14 cellular contexts compared by ENCODE assay signal in genomic region chr7:47355684-47356083, GRCh38.
"Had no signal": no experiment of that assay in that cellular context is flagged by ENCODE, and none has a peak within 500 bp of the region (broad histone marks: within the 10 kb centered on the region; RNA-seq: fewer than 3 reads in every experiment).

No MANE protein-coding gene starts in this region.

- FAIRE-seq: islet of Langerhans had no signal

- ATAC-seq: activated CD8-positive, alpha-beta T cell treated with anti-CD3 and anti-CD28 coated beads for 36 hours; naive thymus-derived CD8-positive, alpha-beta T cell had no signal

- H3K36me3 Mint-ChIP-seq: naive thymus-derived CD8-positive, alpha-beta T cell had no signal

- H3K9me3 Mint-ChIP-seq: activated CD8-positive, alpha-beta T cell treated with anti-CD3 and anti-CD28 coated beads for 36 hours; activated T-helper 1 cell treated with anti-CD3 and anti-CD28 coated beads, Interleukin-12 subunit alpha, Interleukin-12 subunit beta, Interleukin-2, Interleukin-4 antibody, amounts not matched to agents 30 ng/mL and 10 ng/mL and 1 ng/mL, durations not matched to agents 14 hours and 24 hours and 36 hours; naive thymus-derived CD8-positive, alpha-beta T cell had no signal

- H3K27ac ChIP-seq: esophagus squamous epithelium, foreskin keratinocyte, lower lobe of right lung, tibial artery, VCaP had no signal

- H3K4me1 Mint-ChIP-seq: naive thymus-derived CD8-positive, alpha-beta T cell had no signal

- DNase-seq: activated CD4-positive, alpha-beta T cell treated with anti-CD3 and anti-CD28 coated beads for 4 hours; activated CD8-positive, alpha-beta memory T cell treated with anti-CD3 and anti-CD28 coated beads, Interleukin-2, amount 50 U/mL, for 48 hours; activated CD8-positive, alpha-beta T cell treated with anti-CD3 and anti-CD28 coated beads for 36 hours; activated naive CD4-positive, alpha-beta T cell; aorta; esophagus squamous epithelium; foreskin keratinocyte; lower lobe of right lung; naive thymus-derived CD8-positive, alpha-beta T cell; T-helper 1 cell; tibial artery had no signal

- H3K27me3 ChIP-seq: esophagus squamous epithelium, tibial artery had no signal

- H3K36me3 ChIP-seq: esophagus squamous epithelium, tibial artery had no signal

- H3K9me3 ChIP-seq: esophagus squamous epithelium, lower lobe of right lung, tibial artery had no signal

- H3K4me3 ChIP-seq: esophagus squamous epithelium, lower lobe of right lung, tibial artery had no signal

- H3K27me3 Mint-ChIP-seq: activated CD8-positive, alpha-beta T cell treated with anti-CD3 and anti-CD28 coated beads for 36 hours had no signal

- H3K4me3 Mint-ChIP-seq: activated CD8-positive, alpha-beta T cell treated with anti-CD3 and anti-CD28 coated beads for 36 hours; activated T-helper 1 cell treated with anti-CD3 and anti-CD28 coated beads, Interleukin-12 subunit alpha, Interleukin-12 subunit beta, Interleukin-2, Interleukin-4 antibody, amounts not matched to agents 30 ng/mL and 10 ng/mL and 1 ng/mL, durations not matched to agents 14 hours and 24 hours and 36 hours; naive thymus-derived CD8-positive, alpha-beta T cell had no signal

- H3K27ac Mint-ChIP-seq: activated CD8-positive, alpha-beta T cell treated with anti-CD3 and anti-CD28 coated beads for 36 hours; activated T-helper 1 cell treated with anti-CD3 and anti-CD28 coated beads, Interleukin-12 subunit alpha, Interleukin-12 subunit beta, Interleukin-2, Interleukin-4 antibody, amounts not matched to agents 30 ng/mL and 10 ng/mL and 1 ng/mL, durations not matched to agents 14 hours and 24 hours and 36 hours; naive thymus-derived CD8-positive, alpha-beta T cell had no signal

- H3K4me1 ChIP-seq: foreskin keratinocyte, tibial artery had no signal
